Comparison of ENCODE assay signal across 8 cellular contexts in the genomic region with DNA sequence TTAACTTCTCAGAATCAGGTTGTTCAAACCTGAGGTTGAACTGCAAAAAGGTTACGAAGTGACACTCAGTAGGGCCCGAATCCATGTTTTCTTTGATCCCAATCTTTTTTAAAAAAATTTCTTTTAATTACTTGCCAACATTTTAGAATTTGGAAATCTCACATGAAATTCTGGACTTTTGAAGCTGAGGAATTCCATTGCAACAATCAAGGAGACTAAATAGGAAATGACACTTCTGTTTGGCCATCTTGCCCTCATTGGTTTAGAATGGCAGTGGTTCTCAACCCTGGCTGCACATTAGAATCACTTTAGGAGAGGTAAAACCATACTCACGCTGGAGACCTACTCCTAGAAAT. TPM values are rescaled to one million over a fixed set of nuclear protein-coding genes. Genes with fewer than 3 reads are reported as not detected.
A peak's percentile ranks its signal among the peaks of the same experiment; 100 is the strongest.
DNase-seq lines count a peak whose midpoint lies in the region; ATAC-seq and TF ChIP-seq lines count a peak whose summit lies in the region.

No MANE protein-coding gene starts in this region.

- H3K36me3 Mint-ChIP-seq in activated CD4-positive, alpha-beta T cell treated with anti-CD3 and anti-CD28 coated beads, Interleukin-2, amount 10 ng/mL, durations not matched to agents 7 days and 5 days (ENCODE audit: low read depth) = peaks cover 9% of the 10 kb centered on the region
- peaks cover 7% of the 10 kb centered on the region for H3K36me3 Mint-ChIP-seq in activated T-helper 1 cell treated with anti-CD3 and anti-CD28 coated beads, Interleukin-12 subunit alpha, Interleukin-12 subunit beta, Interleukin-2, Interleukin-4 antibody, amounts not matched to agents 30 ng/mL and 10 ng/mL and 1 ng/mL, durations not matched to agents 14 hours and 24 hours and 36 hours (ENCODE audit: low read depth)
- peaks cover 0 to 3% (median 0%) of the 10 kb centered on the region in 3 donors for H3K36me3 Mint-ChIP-seq in immature natural killer cell

- peak overlapping the region; percentile 93 for H3K4me3 ChIP-seq in thoracic aorta

- peak overlapping the region; percentile 99 for H3K4me3 Mint-ChIP-seq in activated CD4-positive, alpha-beta T cell treated with anti-CD3 and anti-CD28 coated beads, Interleukin-2, amount 10 ng/mL, durations not matched to agents 7 days and 5 days
- H3K4me3 Mint-ChIP-seq in activated T-helper 1 cell treated with anti-CD3 and anti-CD28 coated beads, Interleukin-12 subunit alpha, Interleukin-12 subunit beta, Interleukin-2, Interleukin-4 antibody, amounts not matched to agents 30 ng/mL and 10 ng/mL and 1 ng/mL, durations not matched to agents 14 hours and 24 hours and 36 hours = peak overlapping the region; percentile 98
- peak overlapping the region; percentile 99 to 100 (median 100) for H3K4me3 Mint-ChIP-seq in immature natural killer cell

- H3K9me3 Mint-ChIP-seq in activated CD4-positive, alpha-beta T cell treated with anti-CD3 and anti-CD28 coated beads, Interleukin-2, amount 10 ng/mL, durations not matched to agents 7 days and 5 days = peaks cover 2% of the 10 kb centered on the region
- H3K9me3 Mint-ChIP-seq in activated T-helper 1 cell treated with anti-CD3 and anti-CD28 coated beads, Interleukin-12 subunit alpha, Interleukin-12 subunit beta, Interleukin-2, Interleukin-4 antibody, amounts not matched to agents 30 ng/mL and 10 ng/mL and 1 ng/mL, durations not matched to agents 14 hours and 24 hours and 36 hours = no peaks in the 10 kb centered on the region
- H3K9me3 Mint-ChIP-seq in immature natural killer cell = no peaks in the 10 kb centered on the region

- H3K4me1 Mint-ChIP-seq in activated CD4-positive, alpha-beta T cell treated with anti-CD3 and anti-CD28 coated beads, Interleukin-2, amount 10 ng/mL, durations not matched to agents 7 days and 5 days = peaks cover 35% of the 10 kb centered on the region
- peaks cover 36% of the 10 kb centered on the region for H3K4me1 Mint-ChIP-seq in activated T-helper 1 cell treated with anti-CD3 and anti-CD28 coated beads, Interleukin-12 subunit alpha, Interleukin-12 subunit beta, Interleukin-2, Interleukin-4 antibody, amounts not matched to agents 30 ng/mL and 10 ng/mL and 1 ng/mL, durations not matched to agents 14 hours and 24 hours and 36 hours (ENCODE audit: low read depth)
- H3K4me1 Mint-ChIP-seq in immature natural killer cell = peaks cover 32 to 54% of the 10 kb centered on the region in 2 donors

- H3K27ac Mint-ChIP-seq in activated CD4-positive, alpha-beta T cell treated with anti-CD3 and anti-CD28 coated beads, Interleukin-2, amount 10 ng/mL, durations not matched to agents 7 days and 5 days = peak overlapping the region; percentile 93
- H3K27ac Mint-ChIP-seq in activated T-helper 1 cell treated with anti-CD3 and anti-CD28 coated beads, Interleukin-12 subunit alpha, Interleukin-12 subunit beta, Interleukin-2, Interleukin-4 antibody, amounts not matched to agents 30 ng/mL and 10 ng/mL and 1 ng/mL, durations not matched to agents 14 hours and 24 hours and 36 hours = peak overlapping the region; percentile 93
- H3K27ac Mint-ChIP-seq in immature natural killer cell = peak overlapping the region; percentile 96 to 100 (median 100)

- no peak for DNase-seq in activated CD4-positive, alpha-beta T cell treated with anti-CD3 and anti-CD28 coated beads, Interleukin-2, amount 10 ng/mL, durations not matched to agents 7 days and 5 days
- no peak for DNase-seq in activated CD4-positive, alpha-beta T cell treated with anti-CD3 and anti-CD28 coated beads, Interleukin-2, amount 50 U/mL, for 1 hour
- DNase-seq in activated T-helper 1 cell treated with anti-CD3 and anti-CD28 coated beads, Interleukin-12 subunit alpha, Interleukin-12 subunit beta, Interleukin-2, Interleukin-4 antibody, amounts not matched to agents 30 ng/mL and 10 ng/mL and 1 ng/mL, durations not matched to agents 14 hours and 24 hours and 36 hours (ENCODE audit: low spot score) = no peak
- DNase-seq in immature natural killer cell (no peak), thoracic aorta (ENCODE audit: low spot score) (no peak), NCI-H128 (lab: John Stamatoyannopoulos, UW; ENCODE audit: unreplicated experiment) (no peak), NCI-H2081 (lab: John Stamatoyannopoulos, UW) (no peak), GM13977 (ENCODE audit: low spot score) (no peak)

- intact Hi-C loops in activated T-helper 1 cell treated with anti-CD3 and anti-CD28 coated beads, Interleukin-12 subunit alpha, Interleukin-12 subunit beta, Interleukin-2, Interleukin-4 antibody, amounts not matched to agents 30 ng/mL and 10 ng/mL and 1 ng/mL, durations not matched to agents 14 hours and 24 hours and 36 hours (cut with micrococcal nuclease) = loop anchor here (5.0 to 10.0 kb wide), 3 partner anchors 284 to 886 kb away; a partner anchor contains a TSS

- CTCF ChIA-PET in activated CD4-positive, alpha-beta T cell treated with anti-CD3 and anti-CD28 coated beads, Interleukin-2, amount 10 ng/mL, durations not matched to agents 7 days and 5 days (lab: Charles Lee) = no interaction called here

- H3K4me1 ChIP-seq in thoracic aorta (ENCODE audit: control insufficient read depth in 1 of 2, low read depth in 2 of 2) = peaks cover 0 to 32% of the 10 kb centered on the region in 2 donors

- H3K27ac ChIP-seq in thoracic aorta = peak overlapping the region; percentile 23 to 75

- no peaks in the 10 kb centered on the region for H3K36me3 ChIP-seq in thoracic aorta

- peaks cover 24% of the 10 kb centered on the region for H3K27me3 Mint-ChIP-seq in activated CD4-positive, alpha-beta T cell treated with anti-CD3 and anti-CD28 coated beads, Interleukin-2, amount 10 ng/mL, durations not matched to agents 7 days and 5 days
- H3K27me3 Mint-ChIP-seq in activated T-helper 1 cell treated with anti-CD3 and anti-CD28 coated beads, Interleukin-12 subunit alpha, Interleukin-12 subunit beta, Interleukin-2, Interleukin-4 antibody, amounts not matched to agents 30 ng/mL and 10 ng/mL and 1 ng/mL, durations not matched to agents 14 hours and 24 hours and 36 hours (ENCODE audit: insufficient read depth) = peaks cover 17% of the 10 kb centered on the region
- peaks cover 15 to 25% (median 16%) of the 10 kb centered on the region in 3 donors for H3K27me3 Mint-ChIP-seq in immature natural killer cell (ENCODE audit: low read depth in 3 of 3)

- POLR2A ChIA-PET in activated CD4-positive, alpha-beta T cell treated with anti-CD3 and anti-CD28 coated beads, Interleukin-2, amount 10 ng/mL, durations not matched to agents 7 days and 5 days (lab: Charles Lee) = no interaction called here

- no peak for ATAC-seq in thoracic aorta (ENCODE audit: insufficient number of reproducible peaks, low FRiP score, low read depth)

- H3K27me3 ChIP-seq in thoracic aorta (replicated peaks; ENCODE audit: insufficient read depth) = no peaks in the 10 kb centered on the region

- no peak for TF ChIP-seq CTCF in thoracic aorta (IDR thresholded peaks at IDR 0.05)
- no peak for TF ChIP-seq CTCF in GM13977 (IDR thresholded peaks at IDR 0.05; ENCODE audit: extremely low read depth, insufficient read depth, missing control alignments)

- in situ Hi-C loops in GM13977 (cut with MboI; ENCODE audit: low pct_unique_long_range_greater_than_20kb, low sequenced_read_pairs, unreplicated experiment) = no loop called here

- H3K9me3 ChIP-seq in thoracic aorta = no peaks in the 10 kb centered on the region

RNA-seq across cellular contexts. Expression of a gene that starts 0.5 kb away (rescaled TPM):
- 100 to 1,000 TPM; 188 to 288 TPM for total RNA-seq in activated CD4-positive, alpha-beta T cell treated with anti-CD3 and anti-CD28 coated beads, Interleukin-2, amount 10 ng/mL, durations not matched to agents 7 days and 5 days
- total RNA-seq in activated T-helper 1 cell treated with anti-CD3 and anti-CD28 coated beads, Interleukin-12 subunit alpha, Interleukin-12 subunit beta, Interleukin-2, Interleukin-4 antibody, amounts not matched to agents 30 ng/mL and 10 ng/mL and 1 ng/mL, durations not matched to agents 14 hours and 24 hours and 36 hours = 187 and 225 TPM in 2 replicates
- polyA plus RNA-seq in immature natural killer cell = 100 to 1,000 TPM; 125 to 218 (median 190) TPM
- total RNA-seq in thoracic aorta = 100 to 1,000 TPM in 1 of 2 donors, 10 to 100 TPM in 1; 95.0 to 123 TPM
